5 cellular contexts compared by ENCODE assay signal in the genomic region with DNA sequence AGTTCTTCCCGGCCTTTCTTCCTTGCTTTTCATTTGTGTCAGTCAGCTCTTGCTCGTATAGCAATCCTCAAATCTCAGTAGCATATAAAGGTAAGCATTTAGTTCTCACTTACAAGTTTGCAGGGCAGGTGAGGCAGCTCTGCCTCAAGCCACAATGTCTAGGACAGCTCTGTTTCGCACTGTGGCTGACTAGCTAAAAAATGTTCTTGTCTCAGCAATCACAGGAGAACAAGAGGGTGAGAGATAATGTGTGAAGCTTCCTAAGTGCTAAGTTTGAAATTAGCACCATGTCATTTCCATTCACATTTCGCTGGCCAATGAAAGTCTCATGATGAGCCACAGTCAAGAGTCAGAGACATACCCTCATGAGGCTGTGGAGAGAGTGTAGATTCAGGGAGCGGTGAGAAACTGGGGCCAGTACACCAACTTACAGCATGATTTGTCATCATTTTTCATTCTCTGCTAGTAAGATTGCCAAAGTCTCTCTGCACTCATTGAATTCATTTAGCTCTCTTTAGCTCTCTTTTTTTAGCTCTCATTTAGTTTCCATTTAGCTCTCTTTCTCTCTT. TPM values are rescaled to one million over a fixed set of nuclear protein-coding genes. Genes with fewer than 3 reads are reported as not detected.
"Had no signal": no experiment of that assay in that cellular context is flagged by ENCODE, and none has a peak within 500 bp of the region (broad histone marks: within the 10 kb centered on the region; RNA-seq: fewer than 3 reads in every experiment).

No MANE protein-coding gene starts in this region.

RNA-seq across cellular contexts. Expression of gene FCGR1A, which starts 1.0 kb away (rescaled TPM):
- total RNA-seq: activated CD8-positive, alpha-beta memory T cell treated with anti-CD3 and anti-CD28 coated beads for 36 hours; myocyte; neural crest cell had no signal
- polyA plus RNA-seq: keratinocyte, SK-N-SH had no signal
